23 cellular contexts compared by ENCODE assay signal in the genomic region with DNA sequence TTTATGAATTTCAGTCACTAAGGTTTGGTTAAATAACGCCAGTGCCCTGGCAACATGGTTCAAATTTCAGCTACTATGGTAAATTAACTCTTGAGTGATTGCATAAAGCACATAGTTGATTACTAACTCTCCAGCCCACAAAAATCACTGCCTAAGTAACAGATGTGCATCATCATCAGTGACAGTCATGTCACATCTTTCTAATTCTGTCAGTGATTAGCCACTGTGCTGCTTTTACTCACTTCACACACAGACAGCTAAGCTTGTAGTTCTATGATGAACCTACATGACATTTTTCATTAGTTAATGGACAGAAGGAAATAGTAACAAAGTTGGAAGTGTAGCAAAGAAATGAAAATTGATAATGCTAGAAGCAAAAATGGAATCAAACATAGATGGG.
"Had no signal": no experiment of that assay in that cellular context is flagged by ENCODE, and none has a peak within 500 bp of the region (broad histone marks: within the 10 kb centered on the region; RNA-seq: fewer than 3 reads in every experiment).

No MANE protein-coding gene starts in this region.

- ATAC-seq: PC-3, T-helper 17 cell had no signal

- H3K27ac Mint-ChIP-seq: activated B cell treated with CpG ODN at 0.5 μM for 24 hours; activated CD4-positive, alpha-beta memory T cell treated with anti-CD3 and anti-CD28 coated beads for 36 hours; activated CD4-positive, alpha-beta T cell treated with anti-CD3 and anti-CD28 coated beads, Interleukin-2, amount 10 ng/mL, durations not matched to agents 7 days and 5 days; activated naive CD8-positive, alpha-beta T cell treated with anti-CD3 and anti-CD28 coated beads, Interleukin-2, amount 10 ng/mL, durations not matched to agents 7 days and 5 days; T-helper 17 cell had no signal

- H3K4me1 ChIP-seq: adrenal gland had no signal

- H3K4me3 ChIP-seq: adrenal gland, MG63 had no signal

- DNase-seq: activated B cell treated with CpG ODN at 0.5 μM for 24 hours; activated CD4-positive, alpha-beta memory T cell treated with anti-CD3 and anti-CD28 coated beads for 36 hours; activated CD4-positive, alpha-beta T cell treated with anti-CD3 and anti-CD28 coated beads for 1 hour; activated CD4-positive, alpha-beta T cell treated with anti-CD3 and anti-CD28 coated beads, Interleukin-2, amount 10 ng/mL, durations not matched to agents 7 days and 5 days; activated CD8-positive, alpha-beta memory T cell treated with anti-CD3 and anti-CD28 coated beads for 24 hours; activated naive CD4-positive, alpha-beta T cell treated with anti-CD3 and anti-CD28 coated beads, Interleukin-2, amount 50 U/mL, for 16 hours; activated naive CD8-positive, alpha-beta T cell treated with anti-CD3 and anti-CD28 coated beads, Interleukin-2, amount 10 ng/mL, durations not matched to agents 7 days and 5 days; activated T-cell treated with anti-CD3 and anti-CD28 coated beads, Interleukin-2, amount 50 U/mL, for 48 hours; adrenal gland; anterior cingulate cortex; cerebellar nuclear complex; MG63; MV-4-11; NCI-H1092 treated with DMSO at 0.1 percent for 48 hours; NCI-H1417 treated with DMSO at 0.1 percent for 48 hours; NCI-H1694; NCI-H2029; NCI-H446; NCI-H524 treated with DMSO at 0.1 percent for 48 hours; PC-3; SHP77 treated with DMSO at 0.1 percent for 48 hours; T-helper 17 cell; T-helper 9 cell had no signal

- H3K27me3 ChIP-seq: adrenal gland, MG63 had no signal

- H3K27ac ChIP-seq: adrenal gland had no signal

- H3K9me3 ChIP-seq: adrenal gland had no signal

- H3K4me3 Mint-ChIP-seq: activated B cell treated with CpG ODN at 0.5 μM for 24 hours; activated CD4-positive, alpha-beta memory T cell treated with anti-CD3 and anti-CD28 coated beads for 36 hours; activated CD4-positive, alpha-beta T cell treated with anti-CD3 and anti-CD28 coated beads, Interleukin-2, amount 10 ng/mL, durations not matched to agents 7 days and 5 days; activated naive CD8-positive, alpha-beta T cell treated with anti-CD3 and anti-CD28 coated beads, Interleukin-2, amount 10 ng/mL, durations not matched to agents 7 days and 5 days; T-helper 17 cell had no signal

- H3K27me3 Mint-ChIP-seq: activated naive CD8-positive, alpha-beta T cell treated with anti-CD3 and anti-CD28 coated beads, Interleukin-2, amount 10 ng/mL, durations not matched to agents 7 days and 5 days; T-helper 17 cell had no signal

- H3K36me3 ChIP-seq: adrenal gland, MG63 had no signal

- H3K36me3 Mint-ChIP-seq: activated naive CD8-positive, alpha-beta T cell treated with anti-CD3 and anti-CD28 coated beads, Interleukin-2, amount 10 ng/mL, durations not matched to agents 7 days and 5 days had no signal

- H3K9me3 Mint-ChIP-seq: activated B cell treated with CpG ODN at 0.5 μM for 24 hours had no signal

- H3K4me1 Mint-ChIP-seq: activated B cell treated with CpG ODN at 0.5 μM for 24 hours; activated CD4-positive, alpha-beta T cell treated with anti-CD3 and anti-CD28 coated beads, Interleukin-2, amount 10 ng/mL, durations not matched to agents 7 days and 5 days; activated naive CD8-positive, alpha-beta T cell treated with anti-CD3 and anti-CD28 coated beads, Interleukin-2, amount 10 ng/mL, durations not matched to agents 7 days and 5 days; T-helper 17 cell had no signal
